In the genomic region with DNA sequence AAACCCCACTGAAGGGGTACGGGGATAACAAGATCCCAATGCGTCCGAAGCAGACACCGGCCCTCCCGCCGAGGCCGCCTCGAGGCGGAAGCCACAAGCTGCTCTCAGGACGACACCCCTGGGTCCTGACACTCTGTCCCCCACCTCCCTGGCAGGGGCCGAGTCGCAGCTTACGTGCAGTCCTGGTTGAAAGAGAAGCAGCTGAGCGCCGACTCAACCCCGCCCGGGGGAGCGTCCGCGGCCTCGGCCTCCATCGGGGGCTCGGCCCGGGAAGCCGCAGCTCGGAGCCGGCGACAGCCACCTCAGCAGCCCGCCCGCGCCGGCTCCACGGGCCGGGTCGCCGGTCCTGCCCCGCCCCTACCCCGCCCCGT, we compare ENCODE assay signal across 8 cellular contexts. TPM values are rescaled to one million over a fixed set of nuclear protein-coding genes. Genes with fewer than 3 reads are reported as not detected.
A peak's percentile ranks its signal among the peaks of the same experiment; 100 is the strongest.
DNase-seq lines count a peak whose midpoint lies in the region; ATAC-seq and TF ChIP-seq lines count a peak whose summit lies in the region.

A gene with protein sequence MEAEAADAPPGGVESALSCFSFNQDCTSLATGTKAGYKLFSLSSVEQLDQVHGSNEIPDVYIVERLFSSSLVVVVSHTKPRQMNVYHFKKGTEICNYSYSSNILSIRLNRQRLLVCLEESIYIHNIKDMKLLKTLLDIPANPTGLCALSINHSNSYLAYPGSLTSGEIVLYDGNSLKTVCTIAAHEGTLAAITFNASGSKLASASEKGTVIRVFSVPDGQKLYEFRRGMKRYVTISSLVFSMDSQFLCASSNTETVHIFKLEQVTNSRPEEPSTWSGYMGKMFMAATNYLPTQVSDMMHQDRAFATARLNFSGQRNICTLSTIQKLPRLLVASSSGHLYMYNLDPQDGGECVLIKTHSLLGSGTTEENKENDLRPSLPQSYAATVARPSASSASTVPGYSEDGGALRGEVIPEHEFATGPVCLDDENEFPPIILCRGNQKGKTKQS (minus strand): TSS at position 329 of the 371 bp plus-strand sequence. CDS start 75 bp downstream, at position 254.

- no peaks in the 10 kb centered on the region for H3K79me2 ChIP-seq in PC-3 (ENCODE audit: low read length)

- H3K4me1 Mint-ChIP-seq in activated CD4-positive, alpha-beta T cell treated with anti-CD3 and anti-CD28 coated beads, Interleukin-2, amount 10 ng/mL, durations not matched to agents 24 days and 14 days, result peaks cover 57% of the 10 kb centered on the region

- H3K36me3 ChIP-seq in PC-3 (ENCODE audit: low read depth, low read length) (no peaks in the 10 kb centered on the region), ectodermal cell (ENCODE audit: control insufficient read depth, insufficient read depth, low read length) (no peaks in the 10 kb centered on the region), mucosa of stomach (ENCODE audit: control insufficient read depth, insufficient read depth, low read length) (no peaks in the 10 kb centered on the region)

- H3K4me1 ChIP-seq in PC-3 (ENCODE audit: insufficient read depth, low read length) (peaks cover 21% of the 10 kb centered on the region), ectodermal cell (ENCODE audit: control insufficient read depth, insufficient read depth, low read length) (peaks cover 14% of the 10 kb centered on the region), mucosa of stomach (ENCODE audit: control insufficient read depth, insufficient read depth, low read length) (peaks cover 7% of the 10 kb centered on the region)

- H3K9me3 Mint-ChIP-seq in activated CD4-positive, alpha-beta T cell treated with anti-CD3 and anti-CD28 coated beads, Interleukin-2, amount 10 ng/mL, durations not matched to agents 24 days and 14 days, result no peaks in the 10 kb centered on the region

- no peaks in the 10 kb centered on the region for H3K9me3 ChIP-seq in PC-3 (ENCODE audit: low read length)
- H3K9me3 ChIP-seq in ectodermal cell (ENCODE audit: control insufficient read depth, low read length), result no peaks in the 10 kb centered on the region
- no peaks in the 10 kb centered on the region for H3K9me3 ChIP-seq in mucosa of stomach (ENCODE audit: control insufficient read depth, low read length)

- intact Hi-C loops in activated CD4-positive, alpha-beta T cell treated with anti-CD3 and anti-CD28 coated beads, Interleukin-2, amount 10 ng/mL, durations not matched to agents 24 days and 14 days (cut with micrococcal nuclease), result loop anchor here (2.0 kb wide), 1 partner anchor 422 kb away; the partner anchor contains the start of gene KPNA2
- intact Hi-C loops in PC-3 (cut with micrococcal nuclease), result loop anchor here (1.0 to 5.0 kb wide), 5 partner anchors 18 to 420 kb away; partner anchors contain the start of genes AMZ2, KPNA2 and PRKAR1A

- peak within 1 kb of the TSS; percentile 71 for H3K4me3 ChIP-seq in PC-3 (ENCODE audit: low read length)
- peak within 1 kb of the TSS; percentile 60 for H3K4me3 ChIP-seq in ectodermal cell (ENCODE audit: insufficient read depth, low read depth, low read length)
- H3K4me3 ChIP-seq in mucosa of stomach (ENCODE audit: low read length), result peak within 1 kb of the TSS; percentile 52

- H3K27me3 ChIP-seq in PC-3 (ENCODE audit: low read length) (no peaks in the 10 kb centered on the region), ectodermal cell (ENCODE audit: control insufficient read depth, insufficient read depth, low read length, poor library complexity, severe bottlenecking) (peaks cover 15% of the 10 kb centered on the region), mucosa of stomach (ENCODE audit: control insufficient read depth, insufficient read depth, low read length) (no peaks in the 10 kb centered on the region)

- CTCF ChIA-PET in PC-3 (lab: Charles Lee), result interaction anchor here (0.6 to 2.4 kb wide), 5 partner anchors 9 to 495 kb away, joined by 3 to 13 read pairs (median 4); no protein-coding TSS in a partner anchor

- no peaks in the 10 kb centered on the region for H4K20me1 ChIP-seq in PC-3 (ENCODE audit: low read length)

- peak within 1 kb of the TSS; percentile 70 for H3K27ac ChIP-seq in PC-3 (ENCODE audit: low read length)
- peak within 1 kb of the TSS; percentile 67 for H3K27ac ChIP-seq in ectodermal cell (ENCODE audit: insufficient read depth, low read depth, low read length, poor library complexity, severe bottlenecking)

- H3K27ac Mint-ChIP-seq in activated CD4-positive, alpha-beta T cell treated with anti-CD3 and anti-CD28 coated beads, Interleukin-2, amount 10 ng/mL, durations not matched to agents 24 days and 14 days, result peak within 1 kb of the TSS; percentile 86

- WGBS in ectodermal cell, 2 experiments, result 0% methylated on average over 35 to 38 of the region's 39 CpGs

- ATAC-seq in HG02678 (IDR thresholded peaks at IDR 0.05; ENCODE audit: unreplicated experiment) (peak; percentile 34), PC-3 (peak; percentile 25)

- peaks cover 3% of the 10 kb centered on the region for H3F3A ChIP-seq in PC-3 (ENCODE audit: low read length, unreplicated experiment)

- H3K9me2 ChIP-seq in PC-3 (replicated peaks; ENCODE audit: low read length), result no peaks in the 10 kb centered on the region

- peak within 1 kb of the TSS; percentile 92 for H3K4me3 Mint-ChIP-seq in activated CD4-positive, alpha-beta T cell treated with anti-CD3 and anti-CD28 coated beads, Interleukin-2, amount 10 ng/mL, durations not matched to agents 24 days and 14 days

- peaks cover 4% of the 10 kb centered on the region for H3K36me3 Mint-ChIP-seq in activated CD4-positive, alpha-beta T cell treated with anti-CD3 and anti-CD28 coated beads, Interleukin-2, amount 10 ng/mL, durations not matched to agents 24 days and 14 days (ENCODE audit: low read depth)

- DNase-seq in activated CD4-positive, alpha-beta T cell treated with anti-CD3 and anti-CD28 coated beads, Interleukin-2, amount 10 ng/mL, durations not matched to agents 24 days and 14 days, result peak; percentile 87
- DNase-seq in activated CD4-positive, alpha-beta T cell treated with anti-CD3 and anti-CD28 coated beads, Interleukin-2, amount 50 U/mL, for 4 hours, result no peak
- DNase-seq in PC-3, result no peak
- DNase-seq in amniotic stem cell (lab: John Stamatoyannopoulos, UW), result no peak
- DNase-seq in NCI-H526 treated with DMSO at 0.1 percent for 48 hours (lab: John Stamatoyannopoulos, UW), result no peak

- POLR2A ChIA-PET in PC-3 (lab: Charles Lee; ENCODE audit: unreplicated experiment), result interaction anchor here (0.7 to 1.4 kb wide), 3 partner anchors 55 to 257 kb away, joined by 3 to 17 read pairs (median 4); partner anchors contain the start of genes AMZ2 and PRKAR1A

- H3K27me3 Mint-ChIP-seq in activated CD4-positive, alpha-beta T cell treated with anti-CD3 and anti-CD28 coated beads, Interleukin-2, amount 10 ng/mL, durations not matched to agents 24 days and 14 days, result no peaks in the 10 kb centered on the region

- peak within 1 kb of the TSS; percentile 75 for H2AFZ ChIP-seq in PC-3 (ENCODE audit: low read length)

- peak within 1 kb of the TSS; percentile 97 for H3K4me2 ChIP-seq in PC-3 (ENCODE audit: low read length)

- peak within 1 kb of the TSS; percentile 55 for H3K9ac ChIP-seq in PC-3 (ENCODE audit: low read length)
- H3K9ac ChIP-seq in mucosa of stomach (ENCODE audit: low read length), result peak within 1 kb of the TSS; percentile 83

- no peak for TF ChIP-seq CTCF in PC-3 (conservative IDR thresholded peaks at IDR 0.05; ENCODE audit: low read depth, low read length)

- BruUV-seq in PC-3 (replicated peaks; lab: Mats Ljungman, UMichigan), result no TSS peak

RNA-seq across cellular contexts. Expression of the gene that starts here (rescaled TPM):
- total RNA-seq in activated CD4-positive, alpha-beta T cell treated with anti-CD3 and anti-CD28 coated beads, Interleukin-2, amount 10 ng/mL, durations not matched to agents 24 days and 14 days, result 9.1 and 9.5 TPM in 2 replicates
- 19.6 and 20.2 TPM in 2 replicates for total RNA-seq in PC-3 (2014; rRNA removed)
- polyA plus RNA-seq in ectodermal cell (2013, experiment 1 of 4), result 16.4 TPM
- polyA plus RNA-seq in ectodermal cell (2013, experiment 2 of 4), result 16.0 TPM
- polyA plus RNA-seq in ectodermal cell (2013, experiment 3 of 4), result 12.1 TPM
- polyA plus RNA-seq in ectodermal cell (2013, experiment 4 of 4), result 15.2 TPM
